1 cellular context compared by ENCODE assay signal in genomic region chr15:38073278-38073930, GRCh38.
TF ChIP-seq lines count a peak whose summit lies in the region.

No MANE protein-coding gene starts in this region.

TF ChIP-seq in HCT116, 20 proteins besides CTCF, POLR2A, EP300 and RAD21 (continued from another document):
- no peak for TF ChIP-seq ATF3 (IDR thresholded peaks at IDR 0.05)
- TF ChIP-seq REST (IDR thresholded peaks at IDR 0.05; ENCODE audit: low read depth) = no peak
TF ChIP-seq in HCT116: peak in this region for 0.
